Comparison of ENCODE assay signal across 28 cellular contexts in genomic region chr1:209609403-209610377, GRCh38. TPM values are rescaled to one million over a fixed set of nuclear protein-coding genes. Genes with fewer than 3 reads are reported as not detected.
DNase-seq lines count a peak whose midpoint lies in the region; ATAC-seq, FAIRE-seq and TF ChIP-seq lines count a peak whose summit lies in the region.
"Had no signal": no experiment of that assay in that cellular context is flagged by ENCODE, and none has a peak within 500 bp of the region (broad histone marks: within the 10 kb centered on the region; RNA-seq: fewer than 3 reads in every experiment).

No MANE protein-coding gene starts in this region.

- TF ChIP-seq POLR2A in prostate gland (IDR thresholded peaks at IDR 0.05), result no peak

- H2AFZ ChIP-seq in trophoblast cell (ENCODE audit: insufficient read depth, low read length, poor library complexity), result no peak overlapping the region
- H2AFZ ChIP-seq in PC-9, result no peak overlapping the region

- H2AK5ac ChIP-seq in trophoblast cell (ENCODE audit: low read length), result no peak overlapping the region

- FAIRE-seq in RCC 7860 (lab: Jason Lieb, UNC), result no peak
- FAIRE-seq: HTR-8/SVneo had no signal

- H2BK120ac ChIP-seq in trophoblast cell (ENCODE audit: insufficient read depth, low read length, poor library complexity), result no peak overlapping the region

- H3K4me2 ChIP-seq in trophoblast cell (ENCODE audit: low read length) (no peak overlapping the region), PC-9 (no peak overlapping the region)

- peaks cover 41 to 73% of the 10 kb centered on the region in 2 experiments for H3K36me3 ChIP-seq in trophoblast cell (ENCODE audit: control insufficient read depth in 1 of 2, insufficient read depth in 2 of 2, low read length in 2 of 2)
- H3K36me3 ChIP-seq in PC-9 (ENCODE audit: low read depth), result no peaks in the 10 kb centered on the region
- no peaks in the 10 kb centered on the region for H3K36me3 ChIP-seq in prostate gland
- H3K36me3 ChIP-seq: lower lobe of right lung, tibial artery had no signal

- no peak for TF ChIP-seq CTCF in foreskin keratinocyte (conservative IDR thresholded peaks at IDR 0.05)
- no peak for TF ChIP-seq CTCF in PC-9 (conservative IDR thresholded peaks at IDR 0.05)
- no peak for TF ChIP-seq CTCF in prostate gland (IDR thresholded peaks at IDR 0.05)

- no peaks in the 10 kb centered on the region for H4K20me1 ChIP-seq in PC-9 (ENCODE audit: insufficient read depth)

- no peak overlapping the region for H3K18ac ChIP-seq in trophoblast cell (ENCODE audit: low read length)

- H3K4me1 ChIP-seq in foreskin keratinocyte, result peaks cover 14% of the 10 kb centered on the region
- peaks cover 14 to 18% of the 10 kb centered on the region in 2 experiments for H3K4me1 ChIP-seq in trophoblast cell (ENCODE audit: control insufficient read depth in 1 of 2, insufficient read depth in 2 of 2, low read length in 2 of 2)
- H3K4me1 ChIP-seq in PC-9 (replicated peaks; ENCODE audit: insufficient read depth), result peaks cover 10% of the 10 kb centered on the region; the same call in 1 of the 2 replicates
- H3K4me1 ChIP-seq in prostate gland (replicated peaks), result no peaks in the 10 kb centered on the region
- H3K4me1 ChIP-seq: lower lobe of right lung, tibial artery had no signal

- H4K12ac ChIP-seq in trophoblast cell (ENCODE audit: low read depth, low read length), result no peak overlapping the region

- H3K4me3 ChIP-seq in trophoblast cell (ENCODE audit: low read depth, low read length) (no peak overlapping the region), PC-9 (no peak overlapping the region), prostate gland (no peak overlapping the region)
- H3K4me3 ChIP-seq: lower lobe of right lung, tibial artery had no signal

- peaks cover 2% of the 10 kb centered on the region for H3K79me1 ChIP-seq in trophoblast cell (ENCODE audit: low read length)

- peak; percentile 1 for ATAC-seq in foreskin keratinocyte
- ATAC-seq: lower lobe of right lung; sciatic nerve; SK-N-SH treated with all-trans-retinoic acid at 6 μM for 48 hours; stimulated activated naive B cell treated with anti-CD40 and anti-IgM and Interleukin-4, amounts not matched to agents 10 μg/mL and 1 μg/mL and 100 μg/mL, for 72 hours had no signal

- peaks cover 5% of the 10 kb centered on the region; the same call in 1 of the 2 replicates for H3F3A ChIP-seq in PC-9 (ENCODE audit: insufficient read depth, low read depth)

- H3K14ac ChIP-seq in trophoblast cell (ENCODE audit: low read length), result no peak overlapping the region

- H2BK12ac ChIP-seq in trophoblast cell (ENCODE audit: low read length), result no peak overlapping the region

- H3K4ac ChIP-seq in trophoblast cell (ENCODE audit: low read depth, low read length), result no peak overlapping the region

- peak overlapping the region; percentile 37 for H2BK5ac ChIP-seq in trophoblast cell (ENCODE audit: low read depth, low read length, poor library complexity)

- H3K27me3 ChIP-seq in foreskin keratinocyte (no peaks in the 10 kb centered on the region), trophoblast cell (ENCODE audit: insufficient read depth, low read length) (no peaks in the 10 kb centered on the region), PC-9 (ENCODE audit: insufficient read depth, low read depth) (no peaks in the 10 kb centered on the region), prostate gland (replicated peaks; ENCODE audit: insufficient read depth) (no peaks in the 10 kb centered on the region)
- H3K27me3 ChIP-seq: tibial artery had no signal

- H3K27ac ChIP-seq in foreskin keratinocyte, result no peak overlapping the region
- H3K27ac ChIP-seq in trophoblast cell (ENCODE audit: low read depth, low read length), result no peak overlapping the region
- no peak overlapping the region for H3K27ac ChIP-seq in PC-9
- H3K27ac ChIP-seq in prostate gland, result no peak overlapping the region
- H3K27ac ChIP-seq: lower lobe of right lung, tibial artery had no signal

- intact Hi-C loops in PC-9 (cut with micrococcal nuclease; ENCODE audit: unreplicated experiment) (no loop called here), prostate gland (cut with DNase I) (loop anchor here (5.0 kb wide), 1 partner anchor 83 kb away; no protein-coding TSS in a partner anchor)

- no peak overlapping the region for H3K9ac ChIP-seq in trophoblast cell (ENCODE audit: low read length)

- no peak overlapping the region for H4K8ac ChIP-seq in trophoblast cell (ENCODE audit: low read depth, low read length)

- no CpG with 5 or more reads among the region's 14 CpGs for WGBS in trophoblast cell (ENCODE audit: extremely low coverage, insufficient coverage, insufficient read length)
- WGBS in prostate gland, result 87% methylated on average over 14 of the region's 14 CpGs

- POLR2A ChIA-PET in PC-9 (lab: Charles Lee; ENCODE audit: unreplicated experiment), result interaction anchor here (0.6 kb wide), 2 partner anchors 32 to 118 kb away, joined by 3 to 4 read pairs; no protein-coding TSS in a partner anchor

- DNase-seq in COLO829 (ENCODE audit: low spot score) (peak; percentile 40), RCC 7860 (ENCODE audit: low spot score) (peak; percentile 57), foreskin keratinocyte (peak; percentile 46 to 76), trophoblast cell (peak in 1 of 2 donors; percentile 6), PC-9 (no peak), prostate gland (ENCODE audit: low spot score) (no peak), midbrain (lab: John Stamatoyannopoulos, UW) (no peak)
- no peak for DNase-seq in stimulated activated CD4-positive, alpha-beta T cell treated with anti-CD3 and anti-CD28 coated beads, Interleukin-4, amount 100 ng/mL, for 4 hours
- DNase-seq: activated B cell treated with CpG ODN at 0.5 μM for 24 hours; activated CD4-positive, alpha-beta memory T cell treated with anti-CD3 and anti-CD28 coated beads, Interleukin-2, amount 10 ng/mL, durations not matched to agents 7 days and 5 days; activated gamma-delta T cell treated with Interleukin-2 at 50 U/mL for 16 hours; activated T-cell treated with anti-CD3 and anti-CD28 coated beads for 4 hours; CD4-positive, alpha-beta T cell; DMS79 treated with DMSO at 0.1 percent for 48 hours; HCEC 1CT; Kasumi-1; lower lobe of right lung; NCI-H1105; NCI-H2081; NCI-H510A; RPMI8226; stimulated activated naive B cell treated with anti-CD40 and anti-IgM and Interleukin-4, amounts not matched to agents 10 μg/mL and 1 μg/mL and 100 μg/mL, for 72 hours; tibial artery had no signal

- no peak overlapping the region for H3K23ac ChIP-seq in trophoblast cell (ENCODE audit: low read length)

- CTCF ChIA-PET in PC-9 (lab: Charles Lee), result no interaction called here

- H4K91ac ChIP-seq in trophoblast cell (ENCODE audit: low read depth, low read length), result no peak overlapping the region

- no peaks in the 10 kb centered on the region for H3K9me2 ChIP-seq in PC-9 (ENCODE audit: insufficient read depth)

- H3K79me2 ChIP-seq in trophoblast cell (ENCODE audit: control insufficient read depth, insufficient read depth, low read length, poor library complexity) (no peaks in the 10 kb centered on the region), PC-9 (ENCODE audit: low read depth) (no peaks in the 10 kb centered on the region)

- H3K9me3 ChIP-seq in trophoblast cell (ENCODE audit: insufficient read depth, low read depth, low read length) (no peaks in the 10 kb centered on the region), PC-9 (ENCODE audit: insufficient read depth, low read depth) (no peaks in the 10 kb centered on the region), prostate gland (no peaks in the 10 kb centered on the region)
- H3K9me3 ChIP-seq: lower lobe of right lung, tibial artery had no signal

- no TSS peak for BruUV-seq in PC-9 (replicated peaks; lab: Mats Ljungman, UMichigan)

RNA-seq across cellular contexts. Expression of gene CAMK1G, which starts 26.2 kb away (rescaled TPM):
- total RNA-seq in foreskin keratinocyte (not detected in 2 replicates), PC-9 (2021) (not detected in 2 replicates), prostate gland (1 to 10 TPM in 1 of 2 donors, under 1 TPM in 1; 0.18 to 1.6 TPM)
- not detected in 2 replicates for polyA plus RNA-seq in foreskin keratinocyte
- polyA plus RNA-seq in trophoblast cell (2013), result 11.6 and 13.5 TPM in 2 replicates
- total RNA-seq: activated B cell treated with CpG ODN at 0.5 μM for 24 hours; activated CD4-positive, alpha-beta memory T cell treated with anti-CD3 and anti-CD28 coated beads, Interleukin-2, amount 10 ng/mL, durations not matched to agents 7 days and 5 days; CD4-positive, alpha-beta T cell; chondrocyte; omental fat pad had no signal

RNA-seq across cellular contexts. Expression of gene LAMB3, which starts 42.5 kb away (rescaled TPM):
- total RNA-seq in foreskin keratinocyte (1,286 and 1,603 TPM in 2 replicates), PC-9 (2021) (90.0 and 142 TPM in 2 replicates), prostate gland (10 to 100 TPM; 43.7 to 92.8 TPM)
- 823 and 1,080 TPM in 2 replicates for polyA plus RNA-seq in foreskin keratinocyte
- polyA plus RNA-seq in trophoblast cell (2013), result 3.6 and 4.0 TPM in 2 replicates

Comparison
In these comparisons a context has a peak if more than half of its experiments do, and no peak if none do; other contexts are left out.
1. DNase-seq: peak in COLO829 (single experiment), RCC 7860 (single experiment) and foreskin keratinocyte (2 of 2); none in PC-9 (0 of 2), stimulated activated CD4-positive, alpha-beta T cell treated with anti-CD3 and anti-CD28 coated beads, Interleukin-4, amount 100 ng/mL, for 4 hours (0 of 2), prostate gland (single experiment) and midbrain (single experiment).